Comparison of ENCODE assay signal across 1 cellular context in genomic region chr11:126109941-126110731, GRCh38.
TF ChIP-seq lines count a peak whose summit lies in the region.

No MANE protein-coding gene starts in this region.

TF ChIP-seq in HepG2, 621 proteins besides CTCF, POLR2A, EP300 and RAD21 (continued from another document):
- TF ChIP-seq ZFP91 (CRISPR knock-in tag; IDR thresholded peaks at IDR 0.05; ENCODE audit: borderline replicate concordance) = no peak
- TF ChIP-seq THAP7 (CRISPR knock-in tag; IDR thresholded peaks at IDR 0.05) = no peak
- TF ChIP-seq REST (IDR thresholded peaks at IDR 0.05; ENCODE audit: borderline replicate concordance in 1 of 2, low read depth in 1 of 2, low read length in 2 of 2) = no peak
- TF ChIP-seq ZNF430 (CRISPR knock-in tag; IDR thresholded peaks at IDR 0.05) = no peak
- TF ChIP-seq AKAP8 (CRISPR knock-in tag; IDR thresholded peaks at IDR 0.05) = no peak
- no peak for TF ChIP-seq ZHX1 (CRISPR knock-in tag; IDR thresholded peaks at IDR 0.05; ENCODE audit: low read depth)
- TF ChIP-seq SMARCC2 (IDR thresholded peaks at IDR 0.05) = no peak
- no peak for TF ChIP-seq RFX5 (IDR thresholded peaks at IDR 0.05; ENCODE audit: low read depth, low read length)
- TF ChIP-seq DMAP1 (CRISPR knock-in tag; IDR thresholded peaks at IDR 0.05) = no peak
- TF ChIP-seq MTF2 (CRISPR knock-in tag; IDR thresholded peaks at IDR 0.05; ENCODE audit: borderline replicate concordance) = no peak
- TF ChIP-seq NCOA1 (CRISPR knock-in tag; IDR thresholded peaks at IDR 0.05) = no peak
- no peak for TF ChIP-seq FOXJ3 (CRISPR knock-in tag; IDR thresholded peaks at IDR 0.05; ENCODE audit: borderline replicate concordance)
- TF ChIP-seq ZNF263 (CRISPR knock-in tag; IDR thresholded peaks at IDR 0.05) = peak; percentile 74
- TF ChIP-seq RXRB (CRISPR knock-in tag; IDR thresholded peaks at IDR 0.05; ENCODE audit: borderline replicate concordance) = no peak
- TF ChIP-seq ZBTB46 (CRISPR knock-in tag; IDR thresholded peaks at IDR 0.05; ENCODE audit: borderline replicate concordance) = no peak
TF ChIP-seq in HepG2: peak in this region for 3.
